In the genomic region with DNA sequence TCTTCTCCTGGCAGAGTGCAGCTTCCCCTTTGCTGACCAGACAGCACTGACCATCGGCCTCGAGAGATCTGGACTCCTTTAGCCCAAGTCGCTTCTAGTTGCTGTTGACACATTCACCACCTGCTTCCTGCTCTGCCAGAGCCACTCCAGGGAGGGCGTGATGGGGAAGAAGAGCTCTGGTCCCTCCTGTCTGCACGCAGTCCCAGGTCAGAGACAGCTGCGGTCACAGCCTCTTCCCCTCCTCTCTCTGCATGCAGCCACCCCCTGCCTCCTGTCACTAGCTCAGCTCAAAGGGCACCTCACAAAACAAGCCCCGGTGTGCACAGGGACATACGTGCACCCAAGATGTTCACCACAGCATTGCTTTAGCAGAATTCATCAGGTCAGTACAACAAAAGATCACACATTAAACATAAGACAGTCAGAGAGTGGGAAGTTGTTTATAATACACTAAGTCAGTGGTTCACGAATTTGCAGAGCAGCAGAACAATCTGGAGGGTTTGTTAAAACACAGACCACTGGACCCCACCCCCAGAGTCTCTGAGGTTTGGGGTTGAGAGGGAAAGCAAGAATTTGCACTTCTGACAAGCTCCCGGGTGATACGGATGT, we compare ENCODE assay signal across 8 cellular contexts.
A peak's percentile ranks its signal among the peaks of the same experiment; 100 is the strongest.
DNase-seq lines count a peak whose midpoint lies in the region; ATAC-seq and TF ChIP-seq lines count a peak whose summit lies in the region.

No MANE protein-coding gene starts in this region.

- H3K27ac ChIP-seq in right lobe of liver (no peak overlapping the region), tibial nerve (no peak overlapping the region)

- H3K27me3 Mint-ChIP-seq in T-cell: no peaks in the 10 kb centered on the region

- H3K9me3 ChIP-seq in right lobe of liver: no peaks in the 10 kb centered on the region
- H3K9me3 ChIP-seq in tibial nerve: peaks cover 0 to 5% (median 0%) of the 10 kb centered on the region in 4 donors

- POLR2A ChIA-PET in T-cell (lab: Charles Lee): interaction anchor here in 1 of 2 donors (0.5 to 0.6 kb wide), 2 partner anchors 856 to 1992 kb away, joined by 3 to 5 read pairs; no protein-coding TSS in a partner anchor

- no peaks in the 10 kb centered on the region for H3K36me3 Mint-ChIP-seq in T-cell

- H3K4me1 ChIP-seq in right lobe of liver (no peaks in the 10 kb centered on the region), tibial nerve (no peaks in the 10 kb centered on the region)

- peak; percentile 73 for DNase-seq in COLO668 (lab: John Stamatoyannopoulos, UW; ENCODE audit: unreplicated experiment)
- peak; percentile 64 for DNase-seq in KG1 (lab: John Stamatoyannopoulos, UW)
- DNase-seq in T-cell: peak in 30 of 34 experiments; percentile 10 to 59 (median 33)
- DNase-seq in right lobe of liver: no peak
- no peak for DNase-seq in activated CD4-positive, CD25-positive, alpha-beta regulatory T cell treated with anti-CD3 and anti-CD28 coated beads, Interleukin-2, amount 50 U/mL, for 72 hours
- DNase-seq in tibial nerve (ENCODE audit: low spot score in 2 of 2): no peak
- DNase-seq in NCI-H226: no peak
- DNase-seq in middle frontal gyrus (ENCODE audit: extremely low spot score, low spot score): no peak

- H3K36me3 ChIP-seq in right lobe of liver (no peaks in the 10 kb centered on the region), tibial nerve (no peaks in the 10 kb centered on the region)

- H3K9me3 Mint-ChIP-seq in T-cell: no peaks in the 10 kb centered on the region

- ATAC-seq in T-cell (replicated peaks in 1 of 4) (peak; percentile 20 to 63 (median 60)), right lobe of liver (peak in 3 of 4 donors; percentile 13 to 24 (median 19))

- CTCF ChIA-PET in T-cell (lab: Charles Lee): interaction anchor here in 1 of 2 donors (0.7 to 2.2 kb wide), 6 partner anchors 35 to 164 kb away, joined by 3 to 11 read pairs (median 4); no protein-coding TSS in a partner anchor

- 15% methylated on average over 9 of the region's 11 CpGs for WGBS in right lobe of liver (ENCODE audit: insufficient coverage, low coverage, low lambda C conversion rate, missing lambda C conversion rate)
- 22 to 23% methylated on average over 11 of the region's 11 CpGs for WGBS in tibial nerve, 2 donors

- no peak for TF ChIP-seq CTCF in right lobe of liver (IDR thresholded peaks at IDR 0.05)
- no peak for TF ChIP-seq CTCF in tibial nerve (IDR thresholded peaks at IDR 0.05)

- peaks cover 66 to 68% (median 67%) of the 10 kb centered on the region in 3 donors for H3K4me1 Mint-ChIP-seq in T-cell

- H3K27ac Mint-ChIP-seq in T-cell: peak overlapping the region; percentile 84 to 88

- no peaks in the 10 kb centered on the region for H3K27me3 ChIP-seq in right lobe of liver
- peaks cover 0 to 6% of the 10 kb centered on the region in 2 donors for H3K27me3 ChIP-seq in tibial nerve

- intact Hi-C loops in right lobe of liver (cut with DNase I): no loop called here

- no peak for TF ChIP-seq POLR2A in right lobe of liver (IDR thresholded peaks at IDR 0.05)
- no peak for TF ChIP-seq POLR2A in tibial nerve (IDR thresholded peaks at IDR 0.05)

- H3K4me3 Mint-ChIP-seq in T-cell: peak overlapping the region; percentile 49 to 62 (median 56)

- no peak for TF ChIP-seq EP300 in tibial nerve (IDR thresholded peaks at IDR 0.05)

- H3K4me3 ChIP-seq in right lobe of liver (no peak overlapping the region), tibial nerve (no peak overlapping the region)

Comparison
In these comparisons a context has a peak if more than half of its experiments do, and no peak if none do; other contexts are left out.
1. DNase-seq: peak in COLO668 (single experiment), KG1 (single experiment) and T-cell (30 of 34); none in right lobe of liver (0 of 3), activated CD4-positive, CD25-positive, alpha-beta regulatory T cell treated with anti-CD3 and anti-CD28 coated beads, Interleukin-2, amount 50 U/mL, for 72 hours (single experiment), tibial nerve (0 of 2), NCI-H226 (single experiment) and middle frontal gyrus (single experiment).